13 cellular contexts compared by ENCODE assay signal in the genomic region with DNA sequence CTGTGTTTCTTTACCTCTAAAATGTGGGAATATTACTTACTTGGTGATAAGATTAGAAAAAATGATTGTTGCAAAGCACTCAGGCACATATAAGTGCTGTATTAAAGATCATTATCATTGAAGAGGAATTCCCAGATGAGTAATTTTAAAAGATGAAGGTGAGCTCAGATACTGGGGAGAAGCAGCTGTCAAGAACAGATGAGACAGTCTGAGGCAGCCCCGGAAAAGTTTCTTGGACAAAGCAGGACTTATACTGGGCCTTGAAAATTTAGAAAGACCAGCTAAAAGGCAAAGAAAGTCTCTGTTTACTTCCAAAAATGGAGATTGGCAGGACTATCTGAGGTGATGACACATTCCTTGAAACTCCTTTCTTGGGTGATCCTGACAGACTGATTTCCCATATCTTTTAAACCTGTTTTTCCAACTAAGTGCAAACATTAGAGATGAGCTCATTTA.
A peak's percentile ranks its signal among the peaks of the same experiment; 100 is the strongest.
DNase-seq lines count a peak whose midpoint lies in the region; ATAC-seq and TF ChIP-seq lines count a peak whose summit lies in the region.
"Had no signal": no experiment of that assay in that cellular context is flagged by ENCODE, and none has a peak within 500 bp of the region (broad histone marks: within the 10 kb centered on the region; RNA-seq: fewer than 3 reads in every experiment).

No MANE protein-coding gene starts in this region.

- intact Hi-C loops in activated T-helper 2 cell treated with anti-CD3 and anti-CD28 coated beads, Interferon-gamma antibody, Interleukin-2, Interleukin-4, amounts not matched to agents 10 μg/mL and 5 μg/mL and 100 μg/mL, durations not matched to agents 14 hours and 24 hours and 36 hours (cut with micrococcal nuclease): no loop called here

- no peaks in the 10 kb centered on the region for H3K9me3 ChIP-seq in smooth muscle cell (replicated peaks; ENCODE audit: low read depth)
- H3K9me3 ChIP-seq: mucosa of descending colon had no signal

- H3F3A ChIP-seq in smooth muscle cell (ENCODE audit: low read depth): no peaks in the 10 kb centered on the region

- H3K27me3 Mint-ChIP-seq in activated T-helper 2 cell treated with anti-CD3 and anti-CD28 coated beads, Interferon-gamma antibody, Interleukin-2, Interleukin-4, amounts not matched to agents 10 μg/mL and 5 μg/mL and 100 μg/mL, durations not matched to agents 14 hours and 24 hours and 36 hours (ENCODE audit: low read depth): peaks cover 5% of the 10 kb centered on the region
- H3K27me3 Mint-ChIP-seq: activated naive CD8-positive, alpha-beta T cell; CD4-positive, alpha-beta T cell had no signal

- DNase-seq in LoVo (ENCODE audit: low spot score) (peak; percentile 5), epithelial cell of prostate (ENCODE audit: low read depth, low spot score) (peak; percentile 63), smooth muscle cell (lab: John Stamatoyannopoulos, UW; ENCODE audit: unreplicated experiment) (no peak)
- DNase-seq in stimulated activated effector memory CD8-positive, alpha-beta T cell treated with anti-CD3 and anti-CD28 coated beads, Interleukin-12 subunit alpha, Interleukin-12 subunit beta, amount 100 ng/mL, for 72 hours (ENCODE audit: low spot score in 2 of 2): no peak
- DNase-seq in activated T-helper 2 cell treated with anti-CD3 and anti-CD28 coated beads, Interferon-gamma antibody, Interleukin-2, Interleukin-4, amounts not matched to agents 10 μg/mL and 5 μg/mL and 100 μg/mL, durations not matched to agents 14 hours and 24 hours and 36 hours (ENCODE audit: low spot score): no peak
- DNase-seq in activated CD4-positive, CD25-positive, alpha-beta regulatory T cell treated with anti-CD3 and anti-CD28 coated beads, Interleukin-2, amount 50 U/mL, for 72 hours: no peak
- DNase-seq: CD4-positive, alpha-beta T cell; mucosa of descending colon; NCI-H2227 treated with DMSO at 0.1 percent for 48 hours; retina had no signal

- no peak overlapping the region for H3K27ac Mint-ChIP-seq in stimulated activated effector memory CD8-positive, alpha-beta T cell treated with anti-CD3 and anti-CD28 coated beads, Interleukin-12 subunit alpha, Interleukin-12 subunit beta, amount 100 ng/mL, for 72 hours
- no peak overlapping the region for H3K27ac Mint-ChIP-seq in activated T-helper 2 cell treated with anti-CD3 and anti-CD28 coated beads, Interferon-gamma antibody, Interleukin-2, Interleukin-4, amounts not matched to agents 10 μg/mL and 5 μg/mL and 100 μg/mL, durations not matched to agents 14 hours and 24 hours and 36 hours
- H3K27ac Mint-ChIP-seq: activated naive CD8-positive, alpha-beta T cell; CD4-positive, alpha-beta T cell had no signal

- H3K27me3 ChIP-seq in smooth muscle cell (ENCODE audit: low read depth): no peaks in the 10 kb centered on the region

- ATAC-seq in GM19467 (IDR thresholded peaks at IDR 0.05; ENCODE audit: unreplicated experiment): peak; percentile 11
- ATAC-seq in stimulated activated effector memory CD8-positive, alpha-beta T cell treated with anti-CD3 and anti-CD28 coated beads, Interleukin-12 subunit alpha, Interleukin-12 subunit beta, amount 100 ng/mL, for 72 hours: no peak
- ATAC-seq in HG03439 (IDR thresholded peaks at IDR 0.05; ENCODE audit: unreplicated experiment): no peak

- H3K4me2 ChIP-seq in smooth muscle cell: no peak overlapping the region

- no peaks in the 10 kb centered on the region for H3K36me3 Mint-ChIP-seq in stimulated activated effector memory CD8-positive, alpha-beta T cell treated with anti-CD3 and anti-CD28 coated beads, Interleukin-12 subunit alpha, Interleukin-12 subunit beta, amount 100 ng/mL, for 72 hours
- no peaks in the 10 kb centered on the region for H3K36me3 Mint-ChIP-seq in activated T-helper 2 cell treated with anti-CD3 and anti-CD28 coated beads, Interferon-gamma antibody, Interleukin-2, Interleukin-4, amounts not matched to agents 10 μg/mL and 5 μg/mL and 100 μg/mL, durations not matched to agents 14 hours and 24 hours and 36 hours (ENCODE audit: low read depth)
- H3K36me3 Mint-ChIP-seq: activated naive CD8-positive, alpha-beta T cell had no signal

- H3K4me3 ChIP-seq in smooth muscle cell: no peak overlapping the region
- H3K4me3 ChIP-seq: mucosa of descending colon had no signal

- no peaks in the 10 kb centered on the region for H4K20me1 ChIP-seq in smooth muscle cell (ENCODE audit: low read depth)

- H3K9me3 Mint-ChIP-seq in stimulated activated effector memory CD8-positive, alpha-beta T cell treated with anti-CD3 and anti-CD28 coated beads, Interleukin-12 subunit alpha, Interleukin-12 subunit beta, amount 100 ng/mL, for 72 hours: no peaks in the 10 kb centered on the region
- no peaks in the 10 kb centered on the region for H3K9me3 Mint-ChIP-seq in activated T-helper 2 cell treated with anti-CD3 and anti-CD28 coated beads, Interferon-gamma antibody, Interleukin-2, Interleukin-4, amounts not matched to agents 10 μg/mL and 5 μg/mL and 100 μg/mL, durations not matched to agents 14 hours and 24 hours and 36 hours
- H3K9me3 Mint-ChIP-seq: CD4-positive, alpha-beta T cell had no signal

- peak overlapping the region; percentile 88 for H3K27ac ChIP-seq in epithelial cell of prostate
- peak overlapping the region; percentile 89 for H3K27ac ChIP-seq in smooth muscle cell (ENCODE audit: low read depth)

- no peaks in the 10 kb centered on the region for H3K36me3 ChIP-seq in smooth muscle cell (ENCODE audit: low read depth)

- H3K4me1 ChIP-seq in smooth muscle cell (ENCODE audit: low read depth): no peaks in the 10 kb centered on the region

- H3K9ac ChIP-seq in smooth muscle cell (ENCODE audit: low read depth): peak overlapping the region; percentile 5

- no peaks in the 10 kb centered on the region for H3K79me2 ChIP-seq in smooth muscle cell (ENCODE audit: low read depth)

- no peaks in the 10 kb centered on the region for H3K4me1 Mint-ChIP-seq in stimulated activated effector memory CD8-positive, alpha-beta T cell treated with anti-CD3 and anti-CD28 coated beads, Interleukin-12 subunit alpha, Interleukin-12 subunit beta, amount 100 ng/mL, for 72 hours
- H3K4me1 Mint-ChIP-seq in activated T-helper 2 cell treated with anti-CD3 and anti-CD28 coated beads, Interferon-gamma antibody, Interleukin-2, Interleukin-4, amounts not matched to agents 10 μg/mL and 5 μg/mL and 100 μg/mL, durations not matched to agents 14 hours and 24 hours and 36 hours (ENCODE audit: low read depth): no peaks in the 10 kb centered on the region

- WGBS in smooth muscle cell (ENCODE audit: low lambda C conversion rate): 47% methylated on average over 1 of the region's 1 CpG

- TF ChIP-seq CTCF in smooth muscle cell (IDR thresholded peaks at IDR 0.05; ENCODE audit: borderline replicate concordance, insufficient read depth, poor library complexity, severe bottlenecking): no peak

- H3K4me3 Mint-ChIP-seq in stimulated activated effector memory CD8-positive, alpha-beta T cell treated with anti-CD3 and anti-CD28 coated beads, Interleukin-12 subunit alpha, Interleukin-12 subunit beta, amount 100 ng/mL, for 72 hours: no peak overlapping the region
- no peak overlapping the region for H3K4me3 Mint-ChIP-seq in activated T-helper 2 cell treated with anti-CD3 and anti-CD28 coated beads, Interferon-gamma antibody, Interleukin-2, Interleukin-4, amounts not matched to agents 10 μg/mL and 5 μg/mL and 100 μg/mL, durations not matched to agents 14 hours and 24 hours and 36 hours (ENCODE audit: low read depth)
- H3K4me3 Mint-ChIP-seq: activated naive CD8-positive, alpha-beta T cell; CD4-positive, alpha-beta T cell had no signal

- peak overlapping the region; percentile 7 for H2AFZ ChIP-seq in smooth muscle cell (ENCODE audit: low read depth)

Comparison
In these comparisons a context has a peak if more than half of its experiments do, and no peak if none do; other contexts are left out.
1. DNase-seq: peak in LoVo (single experiment) and epithelial cell of prostate (single experiment); none in smooth muscle cell (single experiment), stimulated activated effector memory CD8-positive, alpha-beta T cell treated with anti-CD3 and anti-CD28 coated beads, Interleukin-12 subunit alpha, Interleukin-12 subunit beta, amount 100 ng/mL, for 72 hours (0 of 2), activated T-helper 2 cell treated with anti-CD3 and anti-CD28 coated beads, Interferon-gamma antibody, Interleukin-2, Interleukin-4, amounts not matched to agents 10 μg/mL and 5 μg/mL and 100 μg/mL, durations not matched to agents 14 hours and 24 hours and 36 hours (single experiment) and activated CD4-positive, CD25-positive, alpha-beta regulatory T cell treated with anti-CD3 and anti-CD28 coated beads, Interleukin-2, amount 50 U/mL, for 72 hours (single experiment).